Comparison of ENCODE assay signal across 18 cellular contexts in genomic region chr11:16969010-16970004, GRCh38. TPM values are rescaled to one million over a fixed set of nuclear protein-coding genes. Genes with fewer than 3 reads are reported as not detected.
A peak's percentile ranks its signal among the peaks of the same experiment; 100 is the strongest.
DNase-seq lines count a peak whose midpoint lies in the region; ATAC-seq and TF ChIP-seq lines count a peak whose summit lies in the region.
"Had no signal": no experiment of that assay in that cellular context is flagged by ENCODE, and none has a peak within 500 bp of the region (broad histone marks: within the 10 kb centered on the region; RNA-seq: fewer than 3 reads in every experiment).

No MANE protein-coding gene starts in this region.

- H3K27ac Mint-ChIP-seq in activated naive CD4-positive, alpha-beta T cell treated with anti-CD3 and anti-CD28 coated beads for 36 hours, result no peak overlapping the region
- peak overlapping the region; percentile 37 for H3K27ac Mint-ChIP-seq in activated T-helper 17 cell treated with anti-CD3 and anti-CD28 coated beads, Interleukin-2, amount 50 U/mL, for 72 hours
- H3K27ac Mint-ChIP-seq: activated naive CD4-positive, alpha-beta T cell treated with anti-CD3 and anti-CD28 coated beads, Interleukin-2, amount 10 ng/mL, durations not matched to agents 7 days and 5 days; naive thymus-derived CD8-positive, alpha-beta T cell had no signal

- H3K36me3 Mint-ChIP-seq in activated naive CD4-positive, alpha-beta T cell treated with anti-CD3 and anti-CD28 coated beads for 36 hours (ENCODE audit: low read depth), result no peaks in the 10 kb centered on the region
- no peaks in the 10 kb centered on the region for H3K36me3 Mint-ChIP-seq in activated T-helper 17 cell treated with anti-CD3 and anti-CD28 coated beads, Interleukin-2, amount 50 U/mL, for 72 hours (ENCODE audit: low read depth)
- H3K36me3 Mint-ChIP-seq: activated naive CD4-positive, alpha-beta T cell treated with anti-CD3 and anti-CD28 coated beads, Interleukin-2, amount 10 ng/mL, durations not matched to agents 7 days and 5 days; naive thymus-derived CD8-positive, alpha-beta T cell had no signal

- no peaks in the 10 kb centered on the region for H3K9me3 ChIP-seq in tibial nerve
- H3K9me3 ChIP-seq: breast epithelium, left ventricle myocardium inferior had no signal

- TF ChIP-seq POLR2A in tibial nerve (IDR thresholded peaks at IDR 0.05), result no peak

- CTCF ChIA-PET in activated naive CD4-positive, alpha-beta T cell treated with anti-CD3 and anti-CD28 coated beads for 36 hours (lab: Charles Lee), result interaction anchor here (0.7 to 0.8 kb wide), 2 partner anchors 30 to 35 kb away, joined by 3 read pairs; no protein-coding TSS in a partner anchor

- 70 to 75% methylated on average over 5 of the region's 5 CpGs for WGBS in tibial nerve, 2 donors

- no peak overlapping the region for H3K4me3 Mint-ChIP-seq in activated naive CD4-positive, alpha-beta T cell treated with anti-CD3 and anti-CD28 coated beads for 36 hours
- no peak overlapping the region for H3K4me3 Mint-ChIP-seq in activated T-helper 17 cell treated with anti-CD3 and anti-CD28 coated beads, Interleukin-2, amount 50 U/mL, for 72 hours
- H3K4me3 Mint-ChIP-seq: activated naive CD4-positive, alpha-beta T cell treated with anti-CD3 and anti-CD28 coated beads, Interleukin-2, amount 10 ng/mL, durations not matched to agents 7 days and 5 days; naive thymus-derived CD8-positive, alpha-beta T cell had no signal

- no peaks in the 10 kb centered on the region for H3K27me3 Mint-ChIP-seq in activated naive CD4-positive, alpha-beta T cell treated with anti-CD3 and anti-CD28 coated beads for 36 hours (ENCODE audit: low read depth)
- no peaks in the 10 kb centered on the region for H3K27me3 Mint-ChIP-seq in activated T-helper 17 cell treated with anti-CD3 and anti-CD28 coated beads, Interleukin-2, amount 50 U/mL, for 72 hours
- H3K27me3 Mint-ChIP-seq: naive thymus-derived CD8-positive, alpha-beta T cell had no signal

- H3K4me1 Mint-ChIP-seq in activated naive CD4-positive, alpha-beta T cell treated with anti-CD3 and anti-CD28 coated beads for 36 hours (ENCODE audit: low read depth), result peaks cover 5% of the 10 kb centered on the region
- peaks cover 6% of the 10 kb centered on the region for H3K4me1 Mint-ChIP-seq in activated T-helper 17 cell treated with anti-CD3 and anti-CD28 coated beads, Interleukin-2, amount 50 U/mL, for 72 hours

- peak overlapping the region in 3 of 4 donors; percentile 6 to 73 (median 13) for H3K27ac ChIP-seq in tibial nerve
- H3K27ac ChIP-seq: breast epithelium, left ventricle myocardium inferior, VCaP had no signal

- peaks cover 0 to 53% (median 19%) of the 10 kb centered on the region in 4 donors for H3K4me1 ChIP-seq in tibial nerve
- H3K4me1 ChIP-seq: breast epithelium, left ventricle myocardium inferior had no signal

- no peak overlapping the region for H3K4me3 ChIP-seq in tibial nerve
- H3K4me3 ChIP-seq: breast epithelium, left ventricle myocardium inferior had no signal

- H3K27me3 ChIP-seq in tibial nerve, result no peaks in the 10 kb centered on the region
- H3K27me3 ChIP-seq: breast epithelium had no signal

- no peak for ATAC-seq in activated T-helper 17 cell treated with anti-CD3 and anti-CD28 coated beads, Interleukin-2, amount 50 U/mL, for 72 hours (replicated peaks)
- ATAC-seq in left lobe of liver, result peak; percentile 15
- ATAC-seq: naive thymus-derived CD8-positive, alpha-beta T cell had no signal

- intact Hi-C loops in activated naive CD4-positive, alpha-beta T cell treated with anti-CD3 and anti-CD28 coated beads for 36 hours (cut with micrococcal nuclease), result no loop called here

- no peaks in the 10 kb centered on the region for H3K36me3 ChIP-seq in tibial nerve
- H3K36me3 ChIP-seq: breast epithelium, left ventricle myocardium inferior had no signal

- TF ChIP-seq EP300 in tibial nerve (IDR thresholded peaks at IDR 0.05), result no peak

- no peak for TF ChIP-seq CTCF in tibial nerve (IDR thresholded peaks at IDR 0.05)

- H3K9me3 Mint-ChIP-seq in activated naive CD4-positive, alpha-beta T cell treated with anti-CD3 and anti-CD28 coated beads for 36 hours, result no peaks in the 10 kb centered on the region
- no peaks in the 10 kb centered on the region for H3K9me3 Mint-ChIP-seq in activated T-helper 17 cell treated with anti-CD3 and anti-CD28 coated beads, Interleukin-2, amount 50 U/mL, for 72 hours
- H3K9me3 Mint-ChIP-seq: activated naive CD4-positive, alpha-beta T cell treated with anti-CD3 and anti-CD28 coated beads, Interleukin-2, amount 10 ng/mL, durations not matched to agents 7 days and 5 days; naive thymus-derived CD8-positive, alpha-beta T cell had no signal

- DNase-seq in activated naive CD4-positive, alpha-beta T cell treated with anti-CD3 and anti-CD28 coated beads for 36 hours, result peak; percentile 30
- DNase-seq in activated naive CD4-positive, alpha-beta T cell treated with Interleukin-2 at 50 U/mL for 16 hours, result no peak
- no peak for DNase-seq in left lobe of liver (ENCODE audit: low spot score)
- DNase-seq in tibial nerve (ENCODE audit: low spot score in 2 of 2), result no peak
- no peak for DNase-seq in RPMI8226
- no peak for DNase-seq in NK-92 (lab: John Stamatoyannopoulos, UW; ENCODE audit: unreplicated experiment)
- DNase-seq in activated CD4-positive, alpha-beta T cell treated with anti-CD3 and anti-CD28 coated beads for 4 hours, result no peak
- DNase-seq: activated CD8-positive, alpha-beta memory T cell treated with anti-CD3 and anti-CD28 coated beads, Interleukin-2, amount 50 U/mL, for 4 hours; activated naive CD4-positive, alpha-beta T cell treated with anti-CD3 and anti-CD28 coated beads, Interleukin-2, amount 10 ng/mL, durations not matched to agents 7 days and 5 days; H7; left ventricle myocardium inferior; naive thymus-derived CD8-positive, alpha-beta T cell; NCI-H1048; retina; SW 1271 had no signal

RNA-seq across cellular contexts. Expression of gene PLEKHA7, which starts 44.9 kb away (rescaled TPM):
- total RNA-seq in activated naive CD4-positive, alpha-beta T cell treated with anti-CD3 and anti-CD28 coated beads for 36 hours, result 1 to 10 TPM; 1.9 to 2.5 TPM
- total RNA-seq in activated T-helper 17 cell treated with anti-CD3 and anti-CD28 coated beads, Interleukin-2, amount 50 U/mL, for 72 hours, result 10 to 100 TPM in 1 of 2 donors, 1 to 10 TPM in 1; 2.7 to 35.2 TPM
- 25.8 TPM for total RNA-seq in left lobe of liver
- 10 to 100 TPM; 41.6 to 56.7 (median 50.1) TPM for total RNA-seq in tibial nerve
